Comparison of ENCODE assay signal across 9 cellular contexts in the genomic region with DNA sequence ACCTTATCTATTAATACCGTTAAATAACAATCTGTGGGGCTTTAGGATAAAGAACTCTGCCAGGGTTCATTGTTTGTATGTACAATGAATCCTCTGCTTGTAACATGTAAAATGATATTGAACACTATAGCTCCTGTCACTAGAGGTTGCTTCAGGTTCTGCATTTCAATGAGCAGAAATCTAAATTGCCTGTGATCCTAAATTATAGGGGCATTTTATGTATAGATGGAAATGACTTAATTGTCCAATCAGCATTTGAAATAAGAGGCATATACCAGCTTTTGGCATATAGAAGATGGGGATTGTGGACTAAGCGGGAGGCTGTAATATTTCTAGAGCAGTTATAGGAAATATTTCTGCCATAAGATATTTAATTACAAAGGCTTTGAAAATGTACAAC. TPM values are rescaled to one million over a fixed set of nuclear protein-coding genes. Genes with fewer than 3 reads are reported as not detected.
DNase-seq lines count a peak whose midpoint lies in the region; ATAC-seq and TF ChIP-seq lines count a peak whose summit lies in the region.
"Had no signal": no experiment of that assay in that cellular context is flagged by ENCODE, and none has a peak within 500 bp of the region (broad histone marks: within the 10 kb centered on the region; RNA-seq: fewer than 3 reads in every experiment).

No MANE protein-coding gene starts in this region.

- ATAC-seq in RWPE2 (ENCODE audit: low read depth) (no peak), left lung (no peak)

- TF ChIP-seq EP300 in esophagus muscularis mucosa (IDR thresholded peaks at IDR 0.05) (no peak), suprapubic skin (IDR thresholded peaks at IDR 0.05) (no peak)

- H3K36me3 Mint-ChIP-seq in activated naive CD4-positive, alpha-beta T cell treated with anti-CD3 and anti-CD28 coated beads for 36 hours (ENCODE audit: low read depth): peaks cover 5% of the 10 kb centered on the region

- H3K9me3 ChIP-seq in RWPE2 (ENCODE audit: severe bottlenecking) (no peaks in the 10 kb centered on the region), esophagus muscularis mucosa (no peaks in the 10 kb centered on the region), suprapubic skin (no peaks in the 10 kb centered on the region), left lung (no peaks in the 10 kb centered on the region)

- TF ChIP-seq CTCF in RWPE2 (IDR thresholded peaks at IDR 0.05; ENCODE audit: poor library complexity, severe bottlenecking) (peak; percentile 18), esophagus muscularis mucosa (IDR thresholded peaks at IDR 0.05) (no peak), suprapubic skin (IDR thresholded peaks at IDR 0.05) (no peak), left lung (IDR thresholded peaks at IDR 0.05) (no peak)

- H3K27ac Mint-ChIP-seq in activated naive CD4-positive, alpha-beta T cell treated with anti-CD3 and anti-CD28 coated beads for 36 hours: peak overlapping the region; percentile 3

- peaks cover 36% of the 10 kb centered on the region for H3K4me1 ChIP-seq in RWPE2 (ENCODE audit: insufficient read depth, poor library complexity, severe bottlenecking)
- H3K4me1 ChIP-seq in esophagus muscularis mucosa: peaks cover 13 to 63% (median 40%) of the 10 kb centered on the region in 4 donors
- H3K4me1 ChIP-seq in suprapubic skin: peaks cover 33% of the 10 kb centered on the region
- peaks cover 0 to 53% of the 10 kb centered on the region in 2 donors for H3K4me1 ChIP-seq in left lung

- no peaks in the 10 kb centered on the region for H3K27me3 ChIP-seq in RWPE2 (ENCODE audit: insufficient read depth, poor library complexity, severe bottlenecking)
- H3K27me3 ChIP-seq in esophagus muscularis mucosa: no peaks in the 10 kb centered on the region
- H3K27me3 ChIP-seq in suprapubic skin: no peaks in the 10 kb centered on the region
- no peaks in the 10 kb centered on the region for H3K27me3 ChIP-seq in left lung

- H3K36me3 ChIP-seq in RWPE2 (ENCODE audit: low read depth) (peaks cover 17% of the 10 kb centered on the region), esophagus muscularis mucosa (no peaks in the 10 kb centered on the region), suprapubic skin (no peaks in the 10 kb centered on the region), left lung (no peaks in the 10 kb centered on the region)

- H3K27ac ChIP-seq in RWPE2 (ENCODE audit: poor library complexity, severe bottlenecking): peak overlapping the region; percentile 63
- peak overlapping the region in 1 of 4 donors; percentile 95 for H3K27ac ChIP-seq in esophagus muscularis mucosa (replicated peaks in 1 of 4)
- no peak overlapping the region for H3K27ac ChIP-seq in suprapubic skin
- no peak overlapping the region for H3K27ac ChIP-seq in left lung

- WGBS in esophagus muscularis mucosa: 59% methylated on average over 2 of the region's 2 CpGs
- 56% methylated on average over 2 of the region's 2 CpGs for WGBS in suprapubic skin

- intact Hi-C loops in activated naive CD4-positive, alpha-beta T cell treated with anti-CD3 and anti-CD28 coated beads for 36 hours (cut with micrococcal nuclease): loop anchor here (1.0 to 10.0 kb wide), 3 partner anchors 117 to 1774 kb away; partner anchors contain the start of gene ZNFX1
- intact Hi-C loops in esophagus muscularis mucosa (cut with DNase I) (loop anchor here (5.0 to 10.0 kb wide), 3 partner anchors 71 to 111 kb away; no protein-coding TSS in a partner anchor), posterior cingulate gyrus (cut with DNase I) (loop anchor here (2.0 kb wide), 1 partner anchor 73 kb away; no protein-coding TSS in a partner anchor), left lung (cut with DNase I) (loop anchor here in 1 of 2 donors (10.0 kb wide), 1 partner anchor 101 kb away; no protein-coding TSS in a partner anchor)

- H3K9me3 Mint-ChIP-seq in activated naive CD4-positive, alpha-beta T cell treated with anti-CD3 and anti-CD28 coated beads for 36 hours: no peaks in the 10 kb centered on the region

- TF ChIP-seq POLR2A in esophagus muscularis mucosa (IDR thresholded peaks at IDR 0.05; ENCODE audit: low read depth) (no peak), suprapubic skin (IDR thresholded peaks at IDR 0.05) (no peak)

- H3K27me3 Mint-ChIP-seq in activated naive CD4-positive, alpha-beta T cell treated with anti-CD3 and anti-CD28 coated beads for 36 hours (ENCODE audit: low read depth): no peaks in the 10 kb centered on the region

- CTCF ChIA-PET in activated naive CD4-positive, alpha-beta T cell treated with anti-CD3 and anti-CD28 coated beads for 36 hours (lab: Charles Lee): interaction anchor here (1.0 to 2.5 kb wide), 6 partner anchors 11 to 120 kb away, joined by 3 to 8 read pairs (median 6); no protein-coding TSS in a partner anchor

- no peak for DNase-seq in activated naive CD4-positive, alpha-beta T cell treated with anti-CD3 and anti-CD28 coated beads for 36 hours
- no peak for DNase-seq in activated naive CD4-positive, alpha-beta T cell (lab: John Stamatoyannopoulos, UW)
- no peak for DNase-seq in RWPE2 (ENCODE audit: low spot score)
- DNase-seq in esophagus muscularis mucosa (ENCODE audit: extremely low spot score): no peak
- DNase-seq in suprapubic skin (ENCODE audit: low spot score in 2 of 2): no peak
- DNase-seq in posterior cingulate gyrus: no peak
- no peak for DNase-seq in left lung
- no peak for DNase-seq in activated CD4-positive, alpha-beta T cell treated with anti-CD3 and anti-CD28 coated beads for 4 hours
- DNase-seq: activated CD4-positive, alpha-beta T cell treated with anti-CD3 and anti-CD28 coated beads for 48 hours had no signal

- peak overlapping the region; percentile 84 for H3K4me3 ChIP-seq in RWPE2 (ENCODE audit: severe bottlenecking)
- peak overlapping the region; percentile 10 to 99 (median 92) for H3K4me3 ChIP-seq in esophagus muscularis mucosa
- peak overlapping the region; percentile 98 for H3K4me3 ChIP-seq in suprapubic skin
- peak overlapping the region in 1 of 2 donors; percentile 84 for H3K4me3 ChIP-seq in left lung

- H3K4me3 Mint-ChIP-seq in activated naive CD4-positive, alpha-beta T cell treated with anti-CD3 and anti-CD28 coated beads for 36 hours: peak overlapping the region; percentile 97

- H3K4me1 Mint-ChIP-seq in activated naive CD4-positive, alpha-beta T cell treated with anti-CD3 and anti-CD28 coated beads for 36 hours (ENCODE audit: low read depth): peaks cover 53% of the 10 kb centered on the region

RNA-seq across cellular contexts. Expression of gene NCOA3, which starts 2.0 kb away (rescaled TPM):
- total RNA-seq in activated naive CD4-positive, alpha-beta T cell treated with anti-CD3 and anti-CD28 coated beads for 36 hours: 10 to 100 TPM; 48.3 to 53.2 TPM
- total RNA-seq in esophagus muscularis mucosa: 10 to 100 TPM; 25.7 to 51.4 (median 35.8) TPM
- 10 to 100 TPM; 45.1 to 77.8 (median 56.3) TPM for total RNA-seq in suprapubic skin
- 10 to 100 TPM; 34.5 to 41.4 TPM for total RNA-seq in left lung
